5 cellular contexts compared by ENCODE assay signal in the genomic region with DNA sequence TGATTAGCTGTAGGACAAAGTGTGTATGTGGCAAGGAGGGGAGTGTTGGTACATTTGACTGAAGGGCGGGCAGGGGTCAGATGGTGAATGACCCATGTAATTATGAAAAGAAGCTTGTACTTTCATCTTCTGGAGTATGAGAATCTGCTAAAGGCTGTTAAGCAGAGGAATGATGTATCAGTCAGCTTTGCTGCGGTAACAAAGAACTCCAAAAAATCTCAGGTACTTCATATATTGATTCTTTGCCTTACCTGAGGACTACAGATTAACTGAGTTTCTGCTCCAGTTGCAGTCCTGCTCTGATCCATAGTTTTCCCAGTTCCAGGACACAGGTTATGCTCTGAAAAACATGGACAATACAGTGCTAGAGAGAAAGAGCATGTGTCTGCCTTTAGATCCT.
"Had no signal": no experiment of that assay in that cellular context is flagged by ENCODE, and none has a peak within 500 bp of the region (broad histone marks: within the 10 kb centered on the region; RNA-seq: fewer than 3 reads in every experiment).

No MANE protein-coding gene starts in this region.

- H3K9ac ChIP-seq: KMS-11 had no signal

- H3K4me2 ChIP-seq: KMS-11 had no signal

- H3K27ac ChIP-seq: HL-60, KMS-11 had no signal

- DNase-seq: KBM-7, KG1 had no signal

- FAIRE-seq: HTR-8/SVneo had no signal
